8 cellular contexts compared by ENCODE assay signal in genomic region chr17:39239640-39240314, GRCh38. TPM values are rescaled to one million over a fixed set of nuclear protein-coding genes. Genes with fewer than 3 reads are reported as not detected.
DNase-seq lines count a peak whose midpoint lies in the region; ATAC-seq, FAIRE-seq and TF ChIP-seq lines count a peak whose summit lies in the region.

No MANE protein-coding gene starts in this region.

- POLR2A ChIA-PET in A549 (lab: Yijun Ruan, JAX), result no interaction called here

- no peak for TF ChIP-seq EP300 in A549 (IDR thresholded peaks at IDR 0.05)

- H3K36me3 ChIP-seq in H7 (replicated peaks; ENCODE audit: control insufficient read depth, insufficient read depth, low read length) (no peaks in the 10 kb centered on the region), smooth muscle cell (ENCODE audit: low read depth) (no peaks in the 10 kb centered on the region)

- peaks cover 40% of the 10 kb centered on the region for H3K4me1 ChIP-seq in A549
- no peaks in the 10 kb centered on the region for H3K4me1 ChIP-seq in smooth muscle cell (ENCODE audit: low read depth)

- TF ChIP-seq RAD21 in A549 (conservative IDR thresholded peaks at IDR 0.05 in 1 of 2, IDR thresholded peaks at IDR 0.05 in 1 of 2), result peak in 1 of 2 experiments; percentile 43; a peak in 2 of 5 replicates

- FAIRE-seq in A549 (lab: Jason Lieb, UNC), result no peak

- ATAC-seq in A549, result peak in 1 of 2 experiments; percentile 38; a peak in 3 of 6 replicates
- ATAC-seq in Right ventricle myocardium superior (ENCODE audit: poor library complexity), result peak; percentile 42
- no peak for ATAC-seq in GM19395 (IDR thresholded peaks at IDR 0.05; ENCODE audit: unreplicated experiment)
- no peak for ATAC-seq in GM21390 (IDR thresholded peaks at IDR 0.05; ENCODE audit: unreplicated experiment)

- no peaks in the 10 kb centered on the region for H3F3A ChIP-seq in smooth muscle cell (ENCODE audit: low read depth)

- no peak overlapping the region for H3K9ac ChIP-seq in smooth muscle cell (ENCODE audit: low read depth)

- CTCF ChIA-PET in A549 (lab: Yijun Ruan, JAX), result interaction anchor here (0.7 to 21.6 kb wide), 7 partner anchors 4 to 257 kb away, joined by 3 to 1140 read pairs (median 355); partner anchors contain the start of genes ARL5C, CACNB1, PLXDC1 and RPL19

- TF ChIP-seq CTCF in A549 (IDR thresholded peaks at IDR 0.05) (peak; percentile 50), smooth muscle cell (IDR thresholded peaks at IDR 0.05; ENCODE audit: borderline replicate concordance, insufficient read depth, poor library complexity, severe bottlenecking) (peak; percentile 48)

- H3K27ac ChIP-seq in A549 (no peak overlapping the region; a peak in 1 of 6 replicates), smooth muscle cell (ENCODE audit: low read depth) (no peak overlapping the region)

- H2AFZ ChIP-seq in smooth muscle cell (ENCODE audit: low read depth), result no peak overlapping the region

- intact Hi-C loops in Right ventricle myocardium superior (cut with DNase I), result loop anchor here (5.0 kb wide), 1 partner anchor 32 kb away; no protein-coding TSS in a partner anchor

- peak; percentile 60 to 68 for DNase-seq in A549 (ENCODE audit: low read depth in 1 of 2, low spot score in 1 of 2)
- peak; percentile 94 for DNase-seq in H7
- peak; percentile 63 for DNase-seq in activated effector memory CD4-positive, alpha-beta T cell treated with Interleukin-2 at 50 U/mL for 16 hours
- DNase-seq in Right ventricle myocardium superior, result peak; percentile 47
- no peak for DNase-seq in smooth muscle cell (lab: John Stamatoyannopoulos, UW; ENCODE audit: unreplicated experiment)

- no peaks in the 10 kb centered on the region for H3K27me3 ChIP-seq in H7 (ENCODE audit: control insufficient read depth, insufficient read depth, low read length)
- peaks cover 8% of the 10 kb centered on the region for H3K27me3 ChIP-seq in smooth muscle cell (ENCODE audit: low read depth)

- WGBS in A549 (ENCODE audit: missing lambda C conversion rate), result 64% methylated on average over 16 of the region's 16 CpGs
- WGBS in smooth muscle cell (ENCODE audit: low lambda C conversion rate), result 35% methylated on average over 16 of the region's 16 CpGs

- H3K4me2 ChIP-seq in A549, result no peak overlapping the region
- H3K4me2 ChIP-seq in smooth muscle cell, result no peak overlapping the region

- TF ChIP-seq POLR2A in A549 (IDR thresholded peaks at IDR 0.05; ENCODE audit: low read length), result no peak

- H3K79me2 ChIP-seq in smooth muscle cell (ENCODE audit: low read depth), result no peaks in the 10 kb centered on the region

- H3K9me3 ChIP-seq in A549 (no peaks in the 10 kb centered on the region), smooth muscle cell (replicated peaks; ENCODE audit: low read depth) (no peaks in the 10 kb centered on the region)

- H3K4me3 ChIP-seq in A549 (no peak overlapping the region), H7 (ENCODE audit: insufficient read depth, low read depth, low read length) (no peak overlapping the region), smooth muscle cell (no peak overlapping the region)

- no peaks in the 10 kb centered on the region for H4K20me1 ChIP-seq in smooth muscle cell (ENCODE audit: low read depth)

TF ChIP-seq in A549, 52 proteins besides CTCF, POLR2A, EP300 and RAD21:
- TF ChIP-seq SREBF2 (IDR thresholded peaks at IDR 0.05) (no peak), SMC3 (IDR thresholded peaks at IDR 0.05) (peak; percentile 39)

TF ChIP-seq in PFSK-1, 5 proteins besides CTCF, POLR2A, EP300 and RAD21:
- TF ChIP-seq SIN3A (IDR thresholded peaks at IDR 0.05; ENCODE audit: borderline replicate concordance, insufficient read depth, low read length) (no peak), POLR2AphosphoS5 (IDR thresholded peaks at IDR 0.05; ENCODE audit: low read depth, low read length) (no peak), TAF1 (IDR thresholded peaks at IDR 0.05; ENCODE audit: borderline replicate concordance, insufficient read depth, low read length) (no peak), REST (IDR thresholded peaks at IDR 0.05; ENCODE audit: insufficient read depth in 1 of 2, low read depth in 2 of 2, low read length in 2 of 2) (no peak), FOXP2 (optimal IDR thresholded peaks at IDR 0.05; ENCODE audit: borderline replicate concordance, extremely low read depth, extremely low read length, insufficient read depth) (peak; percentile 58)

RNA-seq across cellular contexts. Expression of gene STAC2, which starts 14.0 kb away (rescaled TPM):
- polyA plus RNA-seq in A549 (2011; rRNA removed), result 0.03 TPM in 2 replicates
- polyA plus RNA-seq in A549 (2012; cell fraction: cytosol; rRNA removed), result 0.08 and 0.12 TPM in 2 replicates
- 0.10 TPM in 2 replicates for polyA plus RNA-seq in A549 (2012; cell fraction: nucleus; rRNA removed)
- polyA plus RNA-seq in A549 (2017; fragmentation: RNase III; extraction: RNeasy Plus Mini Kit Qiagen cat#74134 plus additional on column Dnase treatment), result 0.16 to 0.29 TPM (median 0.26 TPM) in 3 replicates
- 0.15 TPM in 1 of 2 replicates, not detected in the other for polyA minus RNA-seq in A549 (2011; rRNA and poly(A)+ RNA removed)
- 0.15 and 0.59 TPM in 2 replicates for total RNA-seq in H7 (2014; rRNA removed; shearing (Covaris generic))
- polyA plus RNA-seq in PFSK-1 (2012; ENCODE audit: insufficient read length, low read depth), result 2.1 TPM
- 1.4 TPM for total RNA-seq in Right ventricle myocardium superior
- 0.09 and 0.13 TPM in 2 replicates for total RNA-seq in smooth muscle cell
- 0.32 TPM in 1 of 2 replicates, not detected in the other for polyA plus RNA-seq in smooth muscle cell

RNA-seq across cellular contexts. Expression of gene RPL19, which starts 39.7 kb away (rescaled TPM):
- polyA plus RNA-seq in A549 (2011; rRNA removed) (1,983 and 2,211 TPM in 2 replicates), A549 (2017; fragmentation: RNase III; extraction: RNeasy Plus Mini Kit Qiagen cat#74134 plus additional on column Dnase treatment) (2,724 to 2,918 TPM (median 2,862 TPM) in 3 replicates), smooth muscle cell (818 and 934 TPM in 2 replicates)
- 3,586 and 4,539 TPM in 2 replicates for polyA plus RNA-seq in A549 (2012; cell fraction: cytosol; rRNA removed)
- polyA plus RNA-seq in A549 (2012; cell fraction: nucleus; rRNA removed), result 1,789 and 1,975 TPM in 2 replicates
- 835 and 986 TPM in 2 replicates for polyA minus RNA-seq in A549 (2011; rRNA and poly(A)+ RNA removed)
- total RNA-seq in H7 (2014; rRNA removed; shearing (Covaris generic)), result 2,113 and 2,304 TPM in 2 replicates
- 4,799 TPM for polyA plus RNA-seq in PFSK-1 (2012; ENCODE audit: insufficient read length, low read depth)
- total RNA-seq in Right ventricle myocardium superior (934 TPM), smooth muscle cell (2,264 and 2,675 TPM in 2 replicates)

RNA-seq across cellular contexts. Expression of gene CACNB1, which starts 42.3 kb away (rescaled TPM):
- polyA plus RNA-seq in A549 (2011; rRNA removed) (3.2 and 3.6 TPM in 2 replicates), A549 (2017; fragmentation: RNase III; extraction: RNeasy Plus Mini Kit Qiagen cat#74134 plus additional on column Dnase treatment) (3.4 to 4.3 TPM (median 3.9 TPM) in 3 replicates), smooth muscle cell (7.1 and 18.8 TPM in 2 replicates)
- 4.3 and 5.3 TPM in 2 replicates for polyA plus RNA-seq in A549 (2012; cell fraction: cytosol; rRNA removed)
- polyA plus RNA-seq in A549 (2012; cell fraction: nucleus; rRNA removed), result 17.6 and 19.6 TPM in 2 replicates
- polyA minus RNA-seq in A549 (2011; rRNA and poly(A)+ RNA removed), result 8.4 and 10.0 TPM in 2 replicates
- total RNA-seq in H7 (2014; rRNA removed; shearing (Covaris generic)), result 3.8 and 9.1 TPM in 2 replicates
- polyA plus RNA-seq in PFSK-1 (2012; ENCODE audit: insufficient read length, low read depth), result 15.1 TPM
- total RNA-seq in Right ventricle myocardium superior (4.6 TPM), smooth muscle cell (4.3 and 9.2 TPM in 2 replicates)
